ENCODE assay signal across 22 cellular contexts in the genomic region with DNA sequence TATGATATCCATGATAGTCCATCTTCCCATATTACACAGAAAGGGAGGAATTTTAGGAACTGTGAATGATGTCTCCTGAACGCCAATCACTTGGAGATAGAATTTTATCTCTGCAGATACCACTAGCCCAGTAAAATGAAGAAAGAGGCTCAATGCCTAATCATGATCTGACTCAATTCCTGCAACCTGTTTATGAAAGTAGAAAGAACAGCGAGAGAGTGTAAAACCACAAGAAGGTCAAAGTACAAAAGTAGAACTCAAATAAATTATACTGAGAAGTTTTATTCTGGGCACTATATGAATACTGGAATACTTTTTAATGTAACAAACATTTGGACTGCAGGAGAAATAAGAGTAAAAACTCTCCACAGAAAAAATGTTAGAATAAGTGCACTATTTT.
"Had no signal": no experiment of that assay in that cellular context is flagged by ENCODE, and none has a peak within 500 bp of the region (broad histone marks: within the 10 kb centered on the region; RNA-seq: fewer than 3 reads in every experiment).

No MANE protein-coding gene starts in this region.

- FAIRE-seq: endometrium, endothelial cell of umbilical vein, frontal cortex, islet of Langerhans, keratinocyte had no signal

- H3K9me3 ChIP-seq: colonic mucosa, esophagus muscularis mucosa, gastroesophageal sphincter, left lung, lower lobe of right lung had no signal

- H3K27ac ChIP-seq: colonic mucosa, esophagus muscularis mucosa, foreskin keratinocyte, gastroesophageal sphincter, heart right ventricle, left lung, lower lobe of right lung had no signal

- H3K4me3 ChIP-seq: colonic mucosa, esophagus muscularis mucosa, gastroesophageal sphincter, heart right ventricle, left lung, lower lobe of right lung had no signal

- DNase-seq: colonic mucosa; cortex of kidney; effector CD8-positive, alpha-beta T cell; effector memory CD8-positive, alpha-beta T cell; endodermal cell; foreskin keratinocyte; glutamatergic neuron; head of caudate nucleus; heart right ventricle; hippocampal formation; left lung; left ventricle myocardium superior; lower lobe of right lung; mesenchymal stem cell; naive thymus-derived CD4-positive, alpha-beta T cell had no signal

- H3K4me1 ChIP-seq: colonic mucosa, esophagus muscularis mucosa, foreskin keratinocyte, gastroesophageal sphincter, heart right ventricle, left lung, lower lobe of right lung had no signal

- H3K36me3 ChIP-seq: colonic mucosa, esophagus muscularis mucosa, gastroesophageal sphincter, heart right ventricle, left lung, lower lobe of right lung had no signal

- ATAC-seq: effector memory CD8-positive, alpha-beta T cell; foreskin keratinocyte; gastroesophageal sphincter; heart right ventricle; left lung; left ventricle myocardium superior; lower lobe of right lung; naive thymus-derived CD4-positive, alpha-beta T cell had no signal

- H3K27me3 ChIP-seq: colonic mucosa, esophagus muscularis mucosa, foreskin keratinocyte, gastroesophageal sphincter, heart right ventricle, left lung had no signal
